12 cellular contexts compared by ENCODE assay signal in genomic region chr22:27461470-27461869, GRCh38.
A peak's percentile ranks its signal among the peaks of the same experiment; 100 is the strongest.
DNase-seq lines count a peak whose midpoint lies in the region; ATAC-seq, FAIRE-seq and TF ChIP-seq lines count a peak whose summit lies in the region.
"Had no signal": no experiment of that assay in that cellular context is flagged by ENCODE, and none has a peak within 500 bp of the region (broad histone marks: within the 10 kb centered on the region; RNA-seq: fewer than 3 reads in every experiment).

No MANE protein-coding gene starts in this region.

- 0% methylated on average over 2 of the region's 3 CpGs for WGBS in A549 (ENCODE audit: missing lambda C conversion rate)

- H3K4me2 ChIP-seq in A549 (peak overlapping the region; percentile 5), keratinocyte (ENCODE audit: control insufficient read depth, extremely low read depth, insufficient read depth, low read depth, low read length) (peak overlapping the region; percentile 35)
- H3K4me2 ChIP-seq: BLaER1 had no signal

- no peaks in the 10 kb centered on the region for H3K27me3 ChIP-seq in keratinocyte (ENCODE audit: control insufficient read depth, extremely low read depth, insufficient read depth, low read length)
- H3K27me3 ChIP-seq in CD8-positive, alpha-beta memory T cell (ENCODE audit: insufficient read depth, low read length, poor library complexity, severe bottlenecking): no peaks in the 10 kb centered on the region
- H3K27me3 ChIP-seq: BLaER1, body of pancreas had no signal

- no peak for TF ChIP-seq EP300 in A549 (IDR thresholded peaks at IDR 0.05)

- CTCF ChIA-PET in A549 (lab: Yijun Ruan, JAX): interaction anchor here (1.0 to 1.2 kb wide), 2 partner anchors 11 to 280 kb away, joined by 3 to 5 read pairs; no protein-coding TSS in a partner anchor
- CTCF ChIA-PET in CD8-positive, alpha-beta memory T cell (lab: Charles Lee): no interaction called here

- H3K36me3 Mint-ChIP-seq in CD8-positive, alpha-beta memory T cell: no peaks in the 10 kb centered on the region

- no peak overlapping the region for H3K27ac Mint-ChIP-seq in CD8-positive, alpha-beta memory T cell

- H3K27me3 Mint-ChIP-seq in CD8-positive, alpha-beta memory T cell: peaks cover 0 to 12% of the 10 kb centered on the region in 2 donors

- H3K36me3 ChIP-seq in keratinocyte (ENCODE audit: control insufficient read depth in 2 of 2, extremely low read depth in 1 of 2, insufficient read depth in 2 of 2, low read length in 2 of 2): no peaks in the 10 kb centered on the region
- no peaks in the 10 kb centered on the region for H3K36me3 ChIP-seq in CD8-positive, alpha-beta memory T cell (ENCODE audit: insufficient read depth, low read length)
- H3K36me3 ChIP-seq: BLaER1 had no signal

- no peaks in the 10 kb centered on the region for H3K4me1 Mint-ChIP-seq in CD8-positive, alpha-beta memory T cell

- no peak for TF ChIP-seq POLR2A in A549 (IDR thresholded peaks at IDR 0.05; ENCODE audit: low read length)

- no peak for FAIRE-seq in A549 (lab: Jason Lieb, UNC)
- peak; percentile 73 for FAIRE-seq in HTR-8/SVneo (lab: Jason Lieb, UNC)
- peak; percentile 94 for FAIRE-seq in keratinocyte (lab: Jason Lieb, UNC)

- no peak overlapping the region for H3K4me3 Mint-ChIP-seq in CD8-positive, alpha-beta memory T cell

- H3K4me1 ChIP-seq in A549: peaks cover 31% of the 10 kb centered on the region
- peaks cover 39% of the 10 kb centered on the region for H3K4me1 ChIP-seq in keratinocyte (ENCODE audit: control insufficient read depth, extremely low read depth, insufficient read depth, low read length)
- no peaks in the 10 kb centered on the region for H3K4me1 ChIP-seq in CD8-positive, alpha-beta memory T cell (ENCODE audit: insufficient read depth, low read length)

- intact Hi-C loops in left ventricle myocardium superior (cut with micrococcal nuclease): no loop called here

- no peaks in the 10 kb centered on the region for H4K20me1 ChIP-seq in keratinocyte (ENCODE audit: control insufficient read depth, extremely low read depth, insufficient read depth, low read length)
- H4K20me1 ChIP-seq: BLaER1 had no signal

- H3K9me3 ChIP-seq in A549 (no peaks in the 10 kb centered on the region), keratinocyte (ENCODE audit: control insufficient read depth, low read depth, low read length) (no peaks in the 10 kb centered on the region)
- no peaks in the 10 kb centered on the region for H3K9me3 ChIP-seq in CD8-positive, alpha-beta memory T cell (ENCODE audit: low read length)
- H3K9me3 ChIP-seq: BLaER1, body of pancreas had no signal

- H2AFZ ChIP-seq in keratinocyte (ENCODE audit: control insufficient read depth, low read length): peak overlapping the region; percentile 20

- no peaks in the 10 kb centered on the region for H3K79me2 ChIP-seq in keratinocyte (ENCODE audit: control insufficient read depth, insufficient read depth, low read length)

- peak overlapping the region; percentile 55 to 71; a peak in 5 of 6 replicates for H3K27ac ChIP-seq in A549
- no peak overlapping the region for H3K27ac ChIP-seq in keratinocyte (ENCODE audit: control insufficient read depth, insufficient read depth, low read length)
- no peak overlapping the region for H3K27ac ChIP-seq in CD8-positive, alpha-beta memory T cell (ENCODE audit: low read depth, low read length)
- H3K27ac ChIP-seq: BLaER1, body of pancreas had no signal

- no peaks in the 10 kb centered on the region for H3K9me1 ChIP-seq in keratinocyte (ENCODE audit: control insufficient read depth, extremely low read depth, insufficient read depth, low read length)

- dilution Hi-C loops in keratinocyte (cut with MboI; ENCODE audit: extremely low pct_ligation_motif_present, low sequenced_read_pairs): no loop called here

- H3K9me3 Mint-ChIP-seq in CD8-positive, alpha-beta memory T cell: peaks cover 0 to 5% (median 0%) of the 10 kb centered on the region in 5 donors

- TF ChIP-seq CTCF in A549 (IDR thresholded peaks at IDR 0.05): no peak
- TF ChIP-seq CTCF in cardiac fibroblast (IDR thresholded peaks at IDR 0.05; ENCODE audit: low read depth, low read length): no peak
- no peak for TF ChIP-seq CTCF in keratinocyte (optimal IDR thresholded peaks at IDR 0.05 in 1 of 3, IDR thresholded peaks at IDR 0.05 in 1 of 3, conservative IDR thresholded peaks at IDR 0.05 in 1 of 3; ENCODE audit: extremely low read depth in 1 of 3, insufficient read depth in 2 of 3, low read length in 3 of 3)

- ATAC-seq in A549 (peak; percentile 40 to 80; a peak in 3 of 6 replicates), HG02763 (IDR thresholded peaks at IDR 0.05; ENCODE audit: unreplicated experiment) (no peak), left ventricle myocardium superior (no peak)
- ATAC-seq: left colon had no signal

- POLR2A ChIA-PET in A549 (lab: Yijun Ruan, JAX): no interaction called here
- POLR2A ChIA-PET in CD8-positive, alpha-beta memory T cell (lab: Charles Lee): no interaction called here

- TF ChIP-seq RAD21 in A549 (conservative IDR thresholded peaks at IDR 0.05 in 1 of 2, IDR thresholded peaks at IDR 0.05 in 1 of 2): no peak

- H3K4me3 ChIP-seq in A549: no peak overlapping the region
- H3K4me3 ChIP-seq in cardiac fibroblast (replicated peaks in 1 of 2; ENCODE audit: low read depth in 2 of 2, low read length in 2 of 2): no peak overlapping the region
- no peak overlapping the region for H3K4me3 ChIP-seq in keratinocyte (ENCODE audit: control insufficient read depth in 2 of 3, extremely low read depth in 1 of 3, insufficient read depth in 2 of 3, low read depth in 1 of 3, low read length in 3 of 3)
- H3K4me3 ChIP-seq in CD8-positive, alpha-beta memory T cell (ENCODE audit: low read length): no peak overlapping the region
- H3K4me3 ChIP-seq: BLaER1, body of pancreas had no signal

- DNase-seq in A549 (ENCODE audit: low read depth in 1 of 2, low spot score in 1 of 2) (peak; percentile 40 to 58), HTR-8/SVneo (ENCODE audit: insufficient read length, low spot score) (peak; percentile 67), cardiac fibroblast (ENCODE audit: low read depth in 2 of 2) (peak; percentile 75 to 97), keratinocyte (ENCODE audit: low read depth, low spot score) (no peak), RKO (ENCODE audit: low spot score) (no peak), left ventricle myocardium superior (no peak)
- DNase-seq in CD8-positive, alpha-beta memory T cell: no peak
- DNase-seq: KG1, left colon had no signal

- H3K9ac ChIP-seq in keratinocyte (ENCODE audit: control insufficient read depth, extremely low read depth, insufficient read depth, low read length): peak overlapping the region; percentile 19
- H3K9ac ChIP-seq: BLaER1 had no signal

TF ChIP-seq in A549, 52 proteins besides CTCF, POLR2A, EP300 and RAD21:
- TF ChIP-seq PBX3 (IDR thresholded peaks at IDR 0.05) (no peak), FOSL2 (IDR thresholded peaks at IDR 0.05) (no peak), FOSL2 (CRISPR knock-in tag; IDR thresholded peaks at IDR 0.05) (peak; percentile 35; the same call in 1 of the 2 replicates), MAX (IDR thresholded peaks at IDR 0.05) (peak; percentile 26; the same call in 1 of the 2 replicates), PHF8 (IDR thresholded peaks at IDR 0.05; ENCODE audit: borderline replicate concordance, low read depth) (no peak), CBX8 (IDR thresholded peaks at IDR 0.05) (no peak), GATA3 (IDR thresholded peaks at IDR 0.05; ENCODE audit: borderline replicate concordance) (no peak)

Comparison
In these comparisons a context has a peak if more than half of its experiments do, and no peak if none do; other contexts are left out.
1. ATAC-seq: peak in A549 (2 of 2); none in HG02763 (single experiment) and left ventricle myocardium superior (single experiment).
2. DNase-seq: peak in A549 (2 of 2), HTR-8/SVneo (single experiment) and cardiac fibroblast (2 of 2); none in keratinocyte (single experiment), CD8-positive, alpha-beta memory T cell (0 of 5), RKO (single experiment) and left ventricle myocardium superior (single experiment).
3. H3K27ac ChIP-seq: peak in A549 (2 of 2); none in keratinocyte (single experiment) and CD8-positive, alpha-beta memory T cell (single experiment).